In genomic region chr5:29378104-29378503, GRCh38 we compare ENCODE assay signal across 27 cellular contexts.
"Had no signal": no experiment of that assay in that cellular context is flagged by ENCODE, and none has a peak within 500 bp of the region (broad histone marks: within the 10 kb centered on the region; RNA-seq: fewer than 3 reads in every experiment).

No MANE protein-coding gene starts in this region.

- H3K36me3 ChIP-seq: stomach, suprapubic skin, thoracic aorta, thyroid gland, tibial artery, tibial nerve, transverse colon, upper lobe of left lung, upper lobe of right lung, uterus, vagina had no signal

- H3K4me1 ChIP-seq: stomach, suprapubic skin, testis, thyroid gland, tibial artery, tibial nerve, transverse colon, upper lobe of left lung, upper lobe of right lung, uterus, vagina had no signal

- DNase-seq: stimulated activated CD4-positive, alpha-beta T cell treated with anti-CD3 and anti-CD28 coated beads, Interleukin-2, amount 100 ng/mL, for 48 hours; stimulated activated CD4-positive, alpha-beta T cell treated with anti-CD3 and anti-CD28 coated beads, Interleukin-4, amount 100 ng/mL, for 1 hour; stimulated activated CD4-positive, alpha-beta T cell treated with anti-CD3 and anti-CD28 coated beads, Interleukin-4, amount 100 ng/mL, for 24 hours; stimulated activated CD4-positive, alpha-beta T cell treated with anti-CD3 and anti-CD28 coated beads, Interleukin-4, amount 100 ng/mL, for 4 hours; stimulated activated CD8-positive, alpha-beta memory T cell treated with anti-CD3 and anti-CD28 coated beads, Interleukin-4, amount 100 ng/mL, for 48 hours; stimulated activated naive B cell treated with anti-CD40 and anti-IgM and Interleukin-4, amounts not matched to agents 10 μg/mL and 1 μg/mL and 100 μg/mL, for 72 hours; stimulated activated naive CD4-positive, alpha-beta T cell; stimulated activated naive CD4-positive, alpha-beta T cell treated with Interleukin-2 at 50 U/mL for 16 hours; stimulated activated naive CD8-positive, alpha-beta T cell treated with anti-CD3 and anti-CD28 coated beads, Interleukin-15, amount 100 ng/mL, for 72 hours; stimulated activated naive CD8-positive, alpha-beta T cell treated with anti-CD3 and anti-CD28 coated beads, Interleukin-15, Interleukin-2, amounts not matched to agents 100 U/mL and 50 U/mL, for 24 hours; stomach; substantia nigra; testis; thyroid gland; tibial artery; transverse colon; trophoblast cell; upper lobe of left lung; upper lobe of right lung; uterus had no signal

- H3K27me3 ChIP-seq: stomach, suprapubic skin, testis, thyroid gland, tibial artery, tibial nerve, transverse colon, upper lobe of left lung, upper lobe of right lung, uterus, vagina had no signal

- H3K27ac ChIP-seq: stomach, suprapubic skin, testis, thoracic aorta, thyroid gland, tibial artery, tibial nerve, transverse colon, upper lobe of left lung, upper lobe of right lung, uterus, vagina had no signal

- ATAC-seq: stimulated activated effector memory CD8-positive, alpha-beta T cell treated with anti-CD3 and anti-CD28 coated beads, Interleukin-12 subunit alpha, Interleukin-12 subunit beta, amount 100 ng/mL, for 72 hours; stimulated activated memory B cell treated with anti-CD40 and anti-IgM and Interleukin-4, amounts not matched to agents 10 μg/mL and 1 μg/mL and 100 μg/mL, for 72 hours; stimulated activated naive B cell treated with anti-CD40 and anti-IgM and Interleukin-4, amounts not matched to agents 10 μg/mL and 1 μg/mL and 100 μg/mL, for 72 hours; stimulated activated naive CD8-positive, alpha-beta T cell treated with anti-CD3 and anti-CD28 coated beads, Interleukin-15, amount 100 ng/mL, for 72 hours; stimulated activated naive CD8-positive, alpha-beta T cell treated with anti-CD3 and anti-CD28 coated beads, Interleukin-15, Interleukin-2, amounts not matched to agents 100 U/mL and 50 U/mL, for 24 hours; upper lobe of right lung had no signal

- H3K4me3 ChIP-seq: stomach, suprapubic skin, testis, thoracic aorta, thyroid gland, tibial artery, tibial nerve, transverse colon, upper lobe of left lung, upper lobe of right lung, uterus, vagina had no signal

- FAIRE-seq: urothelium cell line had no signal

- H3K9me3 ChIP-seq: stomach, suprapubic skin, testis, thoracic aorta, thyroid gland, tibial artery, tibial nerve, transverse colon, upper lobe of left lung, upper lobe of right lung, uterus, vagina had no signal
